In the genomic region with DNA sequence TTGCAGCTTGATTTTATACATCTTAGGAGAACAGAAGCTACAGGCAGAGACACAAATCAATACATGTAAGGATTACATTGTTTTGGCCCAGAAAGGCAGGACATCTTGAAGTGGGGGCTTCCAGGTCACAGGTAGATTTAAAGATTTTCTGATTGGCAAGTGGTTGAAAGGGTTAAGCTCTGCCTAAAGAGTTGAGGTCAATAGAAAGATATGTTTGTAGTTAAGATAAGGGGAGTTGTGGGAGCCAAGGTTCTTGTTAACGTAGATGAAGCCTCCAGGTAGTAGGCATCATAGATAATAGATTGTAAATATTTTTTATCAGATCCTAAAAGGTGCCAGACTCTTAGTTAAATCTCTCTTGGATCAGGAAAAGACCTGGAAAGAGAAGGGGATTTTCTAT, we compare ENCODE assay signal across 15 cellular contexts. TPM values are rescaled to one million over a fixed set of nuclear protein-coding genes. Genes with fewer than 3 reads are reported as not detected.
A peak's percentile ranks its signal among the peaks of the same experiment; 100 is the strongest.
DNase-seq lines count a peak whose midpoint lies in the region; ATAC-seq and TF ChIP-seq lines count a peak whose summit lies in the region.
"Had no signal": no experiment of that assay in that cellular context is flagged by ENCODE, and none has a peak within 500 bp of the region (broad histone marks: within the 10 kb centered on the region; RNA-seq: fewer than 3 reads in every experiment).

No MANE protein-coding gene starts in this region.

- H3K4me3 ChIP-seq in endodermal cell (ENCODE audit: low read length) = peak overlapping the region; percentile 38
- H3K4me3 ChIP-seq in urinary bladder (ENCODE audit: low read depth, low read length) = peak overlapping the region; percentile 12
- H3K4me3 ChIP-seq: GM23338 had no signal

- DNase-seq in endodermal cell (no peak), nephron progenitor cell (no peak), NCI-H82 (lab: John Stamatoyannopoulos, UW) (no peak)
- DNase-seq in activated effector memory CD4-positive, alpha-beta T cell treated with Interleukin-2 at 50 U/mL for 16 hours = no peak
- DNase-seq: ACHN; BE2C; C1 segment of cervical spinal cord; Caco-2; CD4-positive, alpha-beta T cell; HFFc6 had no signal

- H3K4me1 Mint-ChIP-seq in activated T-helper 17 cell treated with anti-CD3 and anti-CD28 coated beads, Interleukin-2, amount 50 U/mL, for 72 hours = peaks cover 6% of the 10 kb centered on the region
- H3K4me1 Mint-ChIP-seq in endodermal cell (peaks cover 33% of the 10 kb centered on the region), nephron progenitor cell (peaks cover 28% of the 10 kb centered on the region)

- no peak for ATAC-seq in activated T-helper 17 cell treated with anti-CD3 and anti-CD28 coated beads, Interleukin-2, amount 50 U/mL, for 72 hours (replicated peaks)
- ATAC-seq in HG03196 (IDR thresholded peaks at IDR 0.05; ENCODE audit: unreplicated experiment) = no peak

- no peaks in the 10 kb centered on the region for H3K9me3 Mint-ChIP-seq in activated T-helper 17 cell treated with anti-CD3 and anti-CD28 coated beads, Interleukin-2, amount 50 U/mL, for 72 hours
- peaks cover 35% of the 10 kb centered on the region for H3K9me3 Mint-ChIP-seq in endodermal cell
- peaks cover 18% of the 10 kb centered on the region for H3K9me3 Mint-ChIP-seq in nephron progenitor cell
- H3K9me3 Mint-ChIP-seq: CD4-positive, alpha-beta T cell had no signal

- no peaks in the 10 kb centered on the region for H3K36me3 ChIP-seq in endodermal cell (ENCODE audit: control insufficient read depth, insufficient read depth, low read length)
- no peaks in the 10 kb centered on the region for H3K36me3 ChIP-seq in urinary bladder (ENCODE audit: insufficient read depth)
- H3K36me3 ChIP-seq: BE2C had no signal

- no peak overlapping the region for H3K9ac ChIP-seq in endodermal cell (ENCODE audit: extremely low read depth, low read length, poor library complexity, severe bottlenecking)

- H3K27me3 Mint-ChIP-seq in activated T-helper 17 cell treated with anti-CD3 and anti-CD28 coated beads, Interleukin-2, amount 50 U/mL, for 72 hours = peaks cover 8% of the 10 kb centered on the region
- H3K27me3 Mint-ChIP-seq in endodermal cell (ENCODE audit: insufficient read depth) (no peaks in the 10 kb centered on the region), nephron progenitor cell (ENCODE audit: low read depth, poor library complexity) (peaks cover 20% of the 10 kb centered on the region)
- H3K27me3 Mint-ChIP-seq: CD4-positive, alpha-beta T cell had no signal

- H3K27ac ChIP-seq in endodermal cell (ENCODE audit: low read depth, low read length) (no peak overlapping the region), urinary bladder (ENCODE audit: low read depth) (no peak overlapping the region)

- peaks cover 36% of the 10 kb centered on the region for H3K9me3 ChIP-seq in endodermal cell (ENCODE audit: control insufficient read depth, low read length)
- H3K9me3 ChIP-seq: BE2C had no signal

- 33% methylated on average over 1 of the region's 1 CpG; no CpG with 5 or more reads in 1 of the 2 experiments for WGBS in endodermal cell (ENCODE audit: insufficient coverage in 1 of 2, insufficient read length in 1 of 2), 2 experiments
- 41% methylated on average over 1 of the region's 1 CpG for WGBS in urinary bladder

- no peak overlapping the region for H3K4me3 Mint-ChIP-seq in activated T-helper 17 cell treated with anti-CD3 and anti-CD28 coated beads, Interleukin-2, amount 50 U/mL, for 72 hours
- H3K4me3 Mint-ChIP-seq in endodermal cell (no peak overlapping the region), nephron progenitor cell (peak overlapping the region; percentile 4)
- H3K4me3 Mint-ChIP-seq: CD4-positive, alpha-beta T cell; GM23338; HFFc6 had no signal

- H3K36me3 Mint-ChIP-seq in activated T-helper 17 cell treated with anti-CD3 and anti-CD28 coated beads, Interleukin-2, amount 50 U/mL, for 72 hours (ENCODE audit: low read depth) = no peaks in the 10 kb centered on the region
- H3K36me3 Mint-ChIP-seq in endodermal cell (ENCODE audit: low read depth) (no peaks in the 10 kb centered on the region), nephron progenitor cell (ENCODE audit: low read depth) (no peaks in the 10 kb centered on the region)
- H3K36me3 Mint-ChIP-seq: IgD-negative memory B cell had no signal

- no peaks in the 10 kb centered on the region for H3K27me3 ChIP-seq in endodermal cell (ENCODE audit: control insufficient read depth, insufficient read depth, low read length, poor library complexity, severe bottlenecking)
- H3K27me3 ChIP-seq: BE2C had no signal

- TF ChIP-seq CTCF in endodermal cell (conservative IDR thresholded peaks at IDR 0.05) = no peak
- TF ChIP-seq CTCF in nephron progenitor cell (IDR thresholded peaks at IDR 0.05) = no peak

- H3K4me1 ChIP-seq in endodermal cell (ENCODE audit: control insufficient read depth, insufficient read depth, low read length) = peaks cover 29% of the 10 kb centered on the region
- no peaks in the 10 kb centered on the region for H3K4me1 ChIP-seq in urinary bladder (ENCODE audit: insufficient read depth)
- H3K4me1 ChIP-seq: BE2C, Caco-2 had no signal

- peak overlapping the region; percentile 4 for H3K27ac Mint-ChIP-seq in activated T-helper 17 cell treated with anti-CD3 and anti-CD28 coated beads, Interleukin-2, amount 50 U/mL, for 72 hours
- H3K27ac Mint-ChIP-seq in endodermal cell = no peak overlapping the region
- peak overlapping the region; percentile 50 for H3K27ac Mint-ChIP-seq in nephron progenitor cell
- H3K27ac Mint-ChIP-seq: CD4-positive, alpha-beta T cell; HFFc6; IgD-negative memory B cell had no signal

RNA-seq across cellular contexts. Expression of a gene that starts 5.5 kb away (rescaled TPM):
- 10 to 100 TPM in 1 of 2 donors, 1 to 10 TPM in 1; 7.9 to 17.7 TPM for total RNA-seq in activated T-helper 17 cell treated with anti-CD3 and anti-CD28 coated beads, Interleukin-2, amount 50 U/mL, for 72 hours
- total RNA-seq in endodermal cell (1 to 10 TPM in 1 of 2 donors, under 1 TPM in 1; 0.66 to 1.2 TPM), urinary bladder (593 TPM)
- polyA plus RNA-seq in endodermal cell (2013, experiment 1 of 2) = 1.4 TPM
- polyA plus RNA-seq in endodermal cell (2013, experiment 2 of 2) = 1.1 TPM
- 309 TPM for polyA plus RNA-seq in urinary bladder
- polyA plus RNA-seq: IgD-negative memory B cell had no signal

RNA-seq across cellular contexts. Expression of a gene that starts 52.1 kb away (rescaled TPM):
- not detected for total RNA-seq in activated T-helper 17 cell treated with anti-CD3 and anti-CD28 coated beads, Interleukin-2, amount 50 U/mL, for 72 hours
- total RNA-seq in endodermal cell (under 1 TPM; 0.18 to 0.91 TPM), urinary bladder (2.7 TPM)
- 13.1 TPM for polyA plus RNA-seq in endodermal cell (2013, experiment 1 of 2)
- polyA plus RNA-seq in endodermal cell (2013, experiment 2 of 2) = 12.8 TPM
- polyA plus RNA-seq in urinary bladder = 2.5 TPM
- total RNA-seq: Caco-2; CD4-positive, alpha-beta T cell; HFFc6 had no signal

Comparison
In these comparisons a context has a peak if more than half of its experiments do, and no peak if none do; other contexts are left out.
1. RNA of a gene that starts 5.5 kb away (total RNA-seq): 593 TPM in urinary bladder (single experiment); 7.9 to 17.7 TPM in activated T-helper 17 cell treated with anti-CD3 and anti-CD28 coated beads, Interleukin-2, amount 50 U/mL, for 72 hours and 0.66 to 1.2 TPM in endodermal cell; every median in the first group is over 10 times any median in the second.